Comparison of ENCODE assay signal across 9 cellular contexts in genomic region chr18:55236150-55236931, GRCh38.
DNase-seq lines count a peak whose midpoint lies in the region; ATAC-seq, FAIRE-seq and TF ChIP-seq lines count a peak whose summit lies in the region.
"Had no signal": no experiment of that assay in that cellular context is flagged by ENCODE, and none has a peak within 500 bp of the region (broad histone marks: within the 10 kb centered on the region; RNA-seq: fewer than 3 reads in every experiment).

No MANE protein-coding gene starts in this region.

- FAIRE-seq in GM12891 (lab: Jason Lieb, UNC), result peak; percentile 75
- no peak for FAIRE-seq in urothelium cell line (lab: Jason Lieb, UNC)
- FAIRE-seq: keratinocyte had no signal

- no peak for TF ChIP-seq CTCF in HL-60 (IDR thresholded peaks at IDR 0.05; ENCODE audit: insufficient read depth, low read length)

- no peak for DNase-seq in GM12891 (ENCODE audit: insufficient read length, low spot score)
- peak; percentile 11 to 65 for DNase-seq in HL-60 (ENCODE audit: low read depth in 1 of 2, low spot score in 1 of 2)
- peak; percentile 68 for DNase-seq in fibroblast of peridontal ligament (ENCODE audit: extremely low read depth)
- no peak for DNase-seq in DMS153 (lab: John Stamatoyannopoulos, UW)
- DNase-seq in NCI-H146 (lab: John Stamatoyannopoulos, UW), result no peak
- DNase-seq in urothelium cell line (ENCODE audit: low spot score), result no peak
- no peak for DNase-seq in iPS-NIHi7 (ENCODE audit: extremely low spot score)

- ATAC-seq in GM21576 (IDR thresholded peaks at IDR 0.05; ENCODE audit: unreplicated experiment), result peak; percentile 54

- H3K4me3 ChIP-seq in HL-60 (replicated peaks; ENCODE audit: insufficient read depth, low read length), result no peak overlapping the region

- H3K27me3 ChIP-seq in HL-60 (ENCODE audit: insufficient read depth, poor library complexity, severe bottlenecking), result no peaks in the 10 kb centered on the region

- no peak overlapping the region for H3K27ac ChIP-seq in HL-60 (replicated peaks)

- TF ChIP-seq POLR2A in GM12891 (IDR thresholded peaks at IDR 0.05; ENCODE audit: low read depth, low read length), result no peak

TF ChIP-seq in GM12891, 5 proteins besides CTCF, POLR2A, EP300 and RAD21:
- TF ChIP-seq TAF1 (IDR thresholded peaks at IDR 0.05; ENCODE audit: low read depth, low read length) (no peak), POU2F2 (IDR thresholded peaks at IDR 0.05; ENCODE audit: low read depth, low read length) (no peak), SPI1 (IDR thresholded peaks at IDR 0.05; ENCODE audit: low read depth, low read length) (no peak), POLR2AphosphoS5 (IDR thresholded peaks at IDR 0.05; ENCODE audit: low read depth, low read length) (no peak), PAX5 (IDR thresholded peaks at IDR 0.05; ENCODE audit: insufficient read depth, low read length, severe bottlenecking) (no peak)

Comparison
In these comparisons a context has a peak if more than half of its experiments do, and no peak if none do; other contexts are left out.
1. DNase-seq: peak in HL-60 (2 of 2) and fibroblast of peridontal ligament (single experiment); none in GM12891 (single experiment), DMS153 (single experiment), NCI-H146 (single experiment), urothelium cell line (single experiment) and iPS-NIHi7 (single experiment).